In genomic region chr15:62390793-62391543, GRCh38 we compare ENCODE assay signal across 8 cellular contexts. TPM values are rescaled to one million over a fixed set of nuclear protein-coding genes. Genes with fewer than 3 reads are reported as not detected.
DNase-seq lines count a peak whose midpoint lies in the region; ATAC-seq, FAIRE-seq and TF ChIP-seq lines count a peak whose summit lies in the region.

No MANE protein-coding gene starts in this region.

- H3K9me3 Mint-ChIP-seq in astrocyte (ENCODE audit: unreplicated experiment) (no peaks in the 10 kb centered on the region), progenitor cell of endocrine pancreas (ENCODE audit: low read depth) (no peaks in the 10 kb centered on the region)

- no peaks in the 10 kb centered on the region for H3K9me3 ChIP-seq in astrocyte (ENCODE audit: insufficient read depth, low read depth, low read length)

- peaks cover 25% of the 10 kb centered on the region for H3K79me2 ChIP-seq in astrocyte (ENCODE audit: insufficient read depth, low read length)

- peak overlapping the region; percentile 90 for H3K4me3 ChIP-seq in astrocyte (ENCODE audit: insufficient read depth, low read depth, low read length)

- peaks cover 5% of the 10 kb centered on the region for H4K20me1 ChIP-seq in astrocyte (ENCODE audit: insufficient read depth, low read length)

- H3K36me3 ChIP-seq in astrocyte (ENCODE audit: insufficient read depth, low read length) = no peaks in the 10 kb centered on the region

- peak; percentile 31 for ATAC-seq in HG02759 (IDR thresholded peaks at IDR 0.05; ENCODE audit: unreplicated experiment)

- H2AFZ ChIP-seq in astrocyte (ENCODE audit: low read depth, low read length) = peak overlapping the region; percentile 94

- H3K27ac Mint-ChIP-seq in astrocyte (ENCODE audit: unreplicated experiment) = peak overlapping the region; percentile 92
- peak overlapping the region; percentile 90 for H3K27ac Mint-ChIP-seq in progenitor cell of endocrine pancreas

- H3K36me3 Mint-ChIP-seq in astrocyte (ENCODE audit: low read depth, unreplicated experiment) (no peaks in the 10 kb centered on the region), progenitor cell of endocrine pancreas (ENCODE audit: insufficient read depth) (no peaks in the 10 kb centered on the region)

- H3K27me3 Mint-ChIP-seq in astrocyte (ENCODE audit: low read depth, unreplicated experiment) = no peaks in the 10 kb centered on the region
- peaks cover 3% of the 10 kb centered on the region for H3K27me3 Mint-ChIP-seq in progenitor cell of endocrine pancreas

- DNase-seq in DMS153 (lab: John Stamatoyannopoulos, UW) (peak; percentile 0), DMS153 treated with DMSO at 0.1 percent for 48 hours (lab: John Stamatoyannopoulos, UW; ENCODE audit: unreplicated experiment) (no peak), RKO (ENCODE audit: low spot score) (peak; percentile 44), astrocyte (ENCODE audit: low read depth) (peak; percentile 45), hepatic stellate cell (ENCODE audit: low spot score) (peak; percentile 29), progenitor cell of endocrine pancreas (ENCODE audit: low spot score, unreplicated experiment) (peak; percentile 37), mesenteric fat pad (ENCODE audit: low spot score) (no peak)

- H3K4me1 ChIP-seq in astrocyte (ENCODE audit: insufficient read depth, low read length) = peaks cover 16% of the 10 kb centered on the region

- peak overlapping the region; percentile 61 for H3K27ac ChIP-seq in astrocyte (ENCODE audit: low read depth, low read length)

- no peak for FAIRE-seq in astrocyte (lab: Jason Lieb, UNC)

- H3K9ac ChIP-seq in astrocyte (ENCODE audit: low read length) = peak overlapping the region; percentile 95

- TF ChIP-seq CTCF in astrocyte (IDR thresholded peaks at IDR 0.05; ENCODE audit: insufficient read depth, low read depth, low read length) = no peak
- TF ChIP-seq CTCF in progenitor cell of endocrine pancreas (IDR thresholded peaks at IDR 0.05; ENCODE audit: unreplicated experiment) = no peak

- H3K4me1 Mint-ChIP-seq in astrocyte (ENCODE audit: low read depth, unreplicated experiment) = peaks cover 16% of the 10 kb centered on the region
- peaks cover 13% of the 10 kb centered on the region for H3K4me1 Mint-ChIP-seq in progenitor cell of endocrine pancreas (ENCODE audit: low read depth)

- no peaks in the 10 kb centered on the region for H3K27me3 ChIP-seq in astrocyte (ENCODE audit: insufficient read depth, low read length)

- H3K4me3 Mint-ChIP-seq in astrocyte (ENCODE audit: unreplicated experiment) (peak overlapping the region; percentile 89), progenitor cell of endocrine pancreas (ENCODE audit: low read depth) (peak overlapping the region; percentile 97)

- peak overlapping the region; percentile 84 for H3K4me2 ChIP-seq in astrocyte (ENCODE audit: low read length)

RNA-seq across cellular contexts. Expression of gene TLN2, which starts 0.6 kb away (rescaled TPM):
- total RNA-seq in astrocyte (31.4 and 32.1 TPM in 2 replicates), progenitor cell of endocrine pancreas (24.7 and 26.5 TPM in 2 replicates), mesenteric fat pad (122 TPM)

Comparison
In these comparisons a context has a peak if more than half of its experiments do, and no peak if none do; other contexts are left out.
1. DNase-seq: peak in DMS153 (single experiment), RKO (single experiment), astrocyte (single experiment), hepatic stellate cell (single experiment) and progenitor cell of endocrine pancreas (single experiment); none in DMS153 treated with DMSO at 0.1 percent for 48 hours (single experiment) and mesenteric fat pad (single experiment).